In the genomic region with DNA sequence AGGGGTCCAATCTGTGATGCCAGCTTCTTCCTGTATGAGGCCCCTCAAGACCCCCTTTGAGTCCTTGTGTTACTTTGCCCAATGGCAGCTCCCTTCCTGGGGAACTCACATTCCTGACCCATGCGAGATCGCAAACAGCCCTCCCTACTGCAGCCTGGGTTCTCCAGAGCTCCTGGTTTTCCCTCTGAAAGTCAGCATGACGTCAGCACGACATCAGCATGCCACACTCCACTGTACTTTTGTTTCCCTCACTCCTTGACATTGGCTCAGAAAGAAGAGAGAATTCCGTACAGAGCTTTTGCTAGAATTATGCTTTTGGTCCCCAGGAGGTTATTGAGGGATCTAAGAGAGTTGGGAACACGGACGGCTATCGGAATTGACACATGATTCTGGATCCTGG, we compare ENCODE assay signal across 34 cellular contexts.
"Had no signal": no experiment of that assay in that cellular context is flagged by ENCODE, and none has a peak within 500 bp of the region (broad histone marks: within the 10 kb centered on the region; RNA-seq: fewer than 3 reads in every experiment).

No MANE protein-coding gene starts in this region.

- H3K4me2 ChIP-seq: KMS-11 had no signal

- H3K4me3 ChIP-seq: MG63 had no signal

- DNase-seq: Karpas-422, Kasumi-1, KG1, MG63, MM.1S, MV-4-11, NCI-H1048, NCI-H1092, NCI-H1092 treated with DMSO at 0.1 percent for 48 hours, NCI-H1105, NCI-H1105 treated with DMSO at 0.1 percent for 48 hours, NCI-H1417, NCI-H1417 treated with DMSO at 0.1 percent for 48 hours, NCI-H1436, NCI-H1436 treated with DMSO at 0.1 percent for 48 hours, NCI-H146, NCI-H1694, NCI-H1694 treated with DMSO at 0.1 percent for 48 hours, NCI-H187, NCI-H187 treated with DMSO at 0.1 percent for 48 hours, NCI-H1930, NCI-H2029, NCI-H2029 treated with DMSO at 0.1 percent for 48 hours, NCI-H2081, NCI-H2081 treated with DMSO at 0.1 percent for 48 hours, NCI-H2107, NCI-H2171, NCI-H2171 treated with DMSO at 0.1 percent for 48 hours, NCI-H2227 treated with DMSO at 0.1 percent for 48 hours, NCI-H226, NCI-H345, NCI-H446, NCI-H446 treated with DMSO at 0.1 percent for 48 hours had no signal

- H3K9ac ChIP-seq: KMS-11 had no signal

- H3K36me3 ChIP-seq: MG63 had no signal

- H3K27me3 ChIP-seq: MG63 had no signal

- H3K9me3 ChIP-seq: MG63 had no signal

- H3K27ac ChIP-seq: KMS-11 had no signal
